ENCODE assay signal across 3 cellular contexts in the genomic region with DNA sequence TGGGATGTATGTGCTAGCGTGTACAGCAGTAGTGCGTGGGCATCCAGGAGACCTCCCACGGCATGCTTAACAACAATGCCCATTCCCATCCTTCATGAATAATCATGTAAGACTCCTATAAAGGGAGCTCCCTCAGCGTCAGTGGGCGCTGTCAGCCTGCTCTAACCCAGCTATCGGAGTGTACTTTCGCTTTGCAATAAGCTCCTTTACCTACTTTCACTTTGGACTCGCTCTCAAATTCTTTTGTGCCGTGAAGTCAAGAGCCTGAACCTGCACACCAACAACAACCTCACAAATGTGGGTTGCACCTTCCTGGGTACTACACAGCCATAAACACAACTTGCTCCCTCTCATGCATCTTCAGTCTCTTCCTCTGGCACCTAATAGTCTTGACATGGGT.
TF ChIP-seq lines count a peak whose summit lies in the region.

No MANE protein-coding gene starts in this region.

TF ChIP-seq in A549, 52 proteins besides CTCF, POLR2A, EP300 and RAD21 (continued from another document):
- TF ChIP-seq, protein P1, sequence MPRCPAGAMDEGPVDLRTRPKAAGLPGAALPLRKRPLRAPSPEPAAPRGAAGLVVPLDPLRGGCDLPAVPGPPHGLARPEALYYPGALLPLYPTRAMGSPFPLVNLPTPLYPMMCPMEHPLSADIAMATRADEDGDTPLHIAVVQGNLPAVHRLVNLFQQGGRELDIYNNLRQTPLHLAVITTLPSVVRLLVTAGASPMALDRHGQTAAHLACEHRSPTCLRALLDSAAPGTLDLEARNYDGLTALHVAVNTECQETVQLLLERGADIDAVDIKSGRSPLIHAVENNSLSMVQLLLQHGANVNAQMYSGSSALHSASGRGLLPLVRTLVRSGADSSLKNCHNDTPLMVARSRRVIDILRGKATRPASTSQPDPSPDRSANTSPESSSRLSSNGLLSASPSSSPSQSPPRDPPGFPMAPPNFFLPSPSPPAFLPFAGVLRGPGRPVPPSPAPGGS (IDR thresholded peaks at IDR 0.05): no peak
- TF ChIP-seq POLR2AphosphoS2 (conservative IDR thresholded peaks at IDR 0.05; ENCODE audit: low read length) (no peak), TFCP2L1 (CRISPR knock-in tag; IDR thresholded peaks at IDR 0.05) (no peak), ELK1 (IDR thresholded peaks at IDR 0.05; ENCODE audit: low read depth, low read length) (no peak), MAX (IDR thresholded peaks at IDR 0.05) (no peak), RNF2 (IDR thresholded peaks at IDR 0.05; ENCODE audit: borderline replicate concordance, low read depth) (no peak), BHLHE40 (IDR thresholded peaks at IDR 0.05; ENCODE audit: low read depth, low read length) (no peak)

TF ChIP-seq in HCT116, 20 proteins besides CTCF, POLR2A, EP300 and RAD21 (continued from another document):
- TF ChIP-seq, protein P2, sequence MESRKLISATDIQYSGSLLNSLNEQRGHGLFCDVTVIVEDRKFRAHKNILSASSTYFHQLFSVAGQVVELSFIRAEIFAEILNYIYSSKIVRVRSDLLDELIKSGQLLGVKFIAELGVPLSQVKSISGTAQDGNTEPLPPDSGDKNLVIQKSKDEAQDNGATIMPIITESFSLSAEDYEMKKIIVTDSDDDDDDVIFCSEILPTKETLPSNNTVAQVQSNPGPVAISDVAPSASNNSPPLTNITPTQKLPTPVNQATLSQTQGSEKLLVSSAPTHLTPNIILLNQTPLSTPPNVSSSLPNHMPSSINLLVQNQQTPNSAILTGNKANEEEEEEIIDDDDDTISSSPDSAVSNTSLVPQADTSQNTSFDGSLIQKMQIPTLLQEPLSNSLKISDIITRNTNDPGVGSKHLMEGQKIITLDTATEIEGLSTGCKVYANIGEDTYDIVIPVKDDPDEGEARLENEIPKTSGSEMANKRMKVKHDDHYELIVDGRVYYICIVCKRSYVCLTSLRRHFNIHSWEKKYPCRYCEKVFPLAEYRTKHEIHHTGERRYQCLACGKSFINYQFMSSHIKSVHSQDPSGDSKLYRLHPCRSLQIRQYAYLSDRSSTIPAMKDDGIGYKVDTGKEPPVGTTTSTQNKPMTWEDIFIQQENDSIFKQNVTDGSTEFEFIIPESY (IDR thresholded peaks at IDR 0.05; ENCODE audit: extremely low read depth, insufficient replicate concordance, low read length): no peak
- TF ChIP-seq MAX (IDR thresholded peaks at IDR 0.05) (no peak), EZH2 (IDR thresholded peaks at IDR 0.05) (no peak), SP1 (IDR thresholded peaks at IDR 0.05; ENCODE audit: low read depth) (no peak), SIN3A (IDR thresholded peaks at IDR 0.05; ENCODE audit: low read depth) (no peak)

TF ChIP-seq in WTC11, 78 proteins besides CTCF, POLR2A, EP300 and RAD21 (continued from another document):
- no peak for TF ChIP-seq STAT6 (CRISPR knock-in tag; conservative IDR thresholded peaks at IDR 0.05; ENCODE audit: low read depth)
- no peak for TF ChIP-seq ZNF425 (CRISPR knock-in tag; conservative IDR thresholded peaks at IDR 0.05)
- no peak for TF ChIP-seq TP53 (CRISPR knock-in tag; IDR thresholded peaks at IDR 0.05)
- no peak for TF ChIP-seq ZNF416 (CRISPR knock-in tag; IDR thresholded peaks at IDR 0.05)
- no peak for TF ChIP-seq ZNF396 (CRISPR knock-in tag; IDR thresholded peaks at IDR 0.05; ENCODE audit: borderline replicate concordance)
- TF ChIP-seq CBFB (CRISPR knock-in tag; IDR thresholded peaks at IDR 0.05; ENCODE audit: low read depth): no peak
- TF ChIP-seq NFYB (CRISPR knock-in tag; conservative IDR thresholded peaks at IDR 0.05; ENCODE audit: low read depth): no peak
- TF ChIP-seq NFATC4 (CRISPR knock-in tag; IDR thresholded peaks at IDR 0.05): no peak
- no peak for TF ChIP-seq CREM (CRISPR knock-in tag; IDR thresholded peaks at IDR 0.05)
- TF ChIP-seq, protein P3, sequence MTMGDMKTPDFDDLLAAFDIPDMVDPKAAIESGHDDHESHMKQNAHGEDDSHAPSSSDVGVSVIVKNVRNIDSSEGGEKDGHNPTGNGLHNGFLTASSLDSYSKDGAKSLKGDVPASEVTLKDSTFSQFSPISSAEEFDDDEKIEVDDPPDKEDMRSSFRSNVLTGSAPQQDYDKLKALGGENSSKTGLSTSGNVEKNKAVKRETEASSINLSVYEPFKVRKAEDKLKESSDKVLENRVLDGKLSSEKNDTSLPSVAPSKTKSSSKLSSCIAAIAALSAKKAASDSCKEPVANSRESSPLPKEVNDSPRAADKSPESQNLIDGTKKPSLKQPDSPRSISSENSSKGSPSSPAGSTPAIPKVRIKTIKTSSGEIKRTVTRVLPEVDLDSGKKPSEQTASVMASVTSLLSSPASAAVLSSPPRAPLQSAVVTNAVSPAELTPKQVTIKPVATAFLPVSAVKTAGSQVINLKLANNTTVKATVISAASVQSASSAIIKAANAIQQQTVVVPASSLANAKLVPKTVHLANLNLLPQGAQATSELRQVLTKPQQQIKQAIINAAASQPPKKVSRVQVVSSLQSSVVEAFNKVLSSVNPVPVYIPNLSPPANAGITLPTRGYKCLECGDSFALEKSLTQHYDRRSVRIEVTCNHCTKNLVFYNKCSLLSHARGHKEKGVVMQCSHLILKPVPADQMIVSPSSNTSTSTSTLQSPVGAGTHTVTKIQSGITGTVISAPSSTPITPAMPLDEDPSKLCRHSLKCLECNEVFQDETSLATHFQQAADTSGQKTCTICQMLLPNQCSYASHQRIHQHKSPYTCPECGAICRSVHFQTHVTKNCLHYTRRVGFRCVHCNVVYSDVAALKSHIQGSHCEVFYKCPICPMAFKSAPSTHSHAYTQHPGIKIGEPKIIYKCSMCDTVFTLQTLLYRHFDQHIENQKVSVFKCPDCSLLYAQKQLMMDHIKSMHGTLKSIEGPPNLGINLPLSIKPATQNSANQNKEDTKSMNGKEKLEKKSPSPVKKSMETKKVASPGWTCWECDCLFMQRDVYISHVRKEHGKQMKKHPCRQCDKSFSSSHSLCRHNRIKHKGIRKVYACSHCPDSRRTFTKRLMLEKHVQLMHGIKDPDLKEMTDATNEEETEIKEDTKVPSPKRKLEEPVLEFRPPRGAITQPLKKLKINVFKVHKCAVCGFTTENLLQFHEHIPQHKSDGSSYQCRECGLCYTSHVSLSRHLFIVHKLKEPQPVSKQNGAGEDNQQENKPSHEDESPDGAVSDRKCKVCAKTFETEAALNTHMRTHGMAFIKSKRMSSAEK (CRISPR knock-in tag; IDR thresholded peaks at IDR 0.05; ENCODE audit: borderline replicate concordance): no peak
- TF ChIP-seq NR3C1 (CRISPR knock-in tag; conservative IDR thresholded peaks at IDR 0.05; ENCODE audit: low read depth): no peak
- TF ChIP-seq, protein P4, sequence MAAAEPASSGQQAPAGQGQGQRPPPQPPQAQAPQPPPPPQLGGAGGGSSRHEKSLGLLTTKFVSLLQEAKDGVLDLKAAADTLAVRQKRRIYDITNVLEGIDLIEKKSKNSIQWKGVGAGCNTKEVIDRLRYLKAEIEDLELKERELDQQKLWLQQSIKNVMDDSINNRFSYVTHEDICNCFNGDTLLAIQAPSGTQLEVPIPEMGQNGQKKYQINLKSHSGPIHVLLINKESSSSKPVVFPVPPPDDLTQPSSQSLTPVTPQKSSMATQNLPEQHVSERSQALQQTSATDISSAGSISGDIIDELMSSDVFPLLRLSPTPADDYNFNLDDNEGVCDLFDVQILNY (CRISPR knock-in tag; IDR thresholded peaks at IDR 0.05): no peak
- TF ChIP-seq KAT7 (CRISPR knock-in tag; IDR thresholded peaks at IDR 0.05; ENCODE audit: borderline replicate concordance): no peak
- no peak for TF ChIP-seq ELF4 (CRISPR knock-in tag; IDR thresholded peaks at IDR 0.05; ENCODE audit: low read depth)
- TF ChIP-seq AR (CRISPR knock-in tag; IDR thresholded peaks at IDR 0.05): no peak
